Comparison of ENCODE assay signal across 7 cellular contexts in genomic region chr9:126730592-126730991, GRCh38.
DNase-seq lines count a peak whose midpoint lies in the region; ATAC-seq and TF ChIP-seq lines count a peak whose summit lies in the region.
"Not testable (repeated sequence)": the region's sequence is repeated elsewhere in the genome, so short reads cannot be mapped to it uniquely, and the experiment has no call there.

No MANE protein-coding gene starts in this region.

- H3K36me3 Mint-ChIP-seq in WTC11; activated CD4-positive, alpha-beta T cell treated with anti-CD3 and anti-CD28 coated beads, Interleukin-2, amount 10 ng/mL, durations not matched to agents 24 days and 14 days (ENCODE audit: low read depth); activated CD8-positive, alpha-beta memory T cell treated with anti-CD3 and anti-CD28 coated beads, Interleukin-2, amount 10 ng/mL, durations not matched to agents 7 days and 5 days; osteocyte (ENCODE audit: unreplicated experiment): not testable (repeated sequence)

- H3K9me3 ChIP-seq in esophagus muscularis mucosa: peaks cover 0 to 11% (median 7%) of the 10 kb centered on the region in 4 donors

- not testable (repeated sequence) for TF ChIP-seq EP300 in esophagus muscularis mucosa (IDR thresholded peaks at IDR 0.05)

- H3K4me3 ChIP-seq in esophagus muscularis mucosa: not testable (repeated sequence)

- H3K27me3 ChIP-seq in esophagus muscularis mucosa: not testable (repeated sequence)

- not testable (repeated sequence) for H3K27ac Mint-ChIP-seq in WTC11; activated CD4-positive, alpha-beta T cell treated with anti-CD3 and anti-CD28 coated beads, Interleukin-2, amount 10 ng/mL, durations not matched to agents 24 days and 14 days; activated CD8-positive, alpha-beta memory T cell treated with anti-CD3 and anti-CD28 coated beads, Interleukin-2, amount 10 ng/mL, durations not matched to agents 7 days and 5 days; osteocyte (ENCODE audit: unreplicated experiment)

- H3K4me3 Mint-ChIP-seq in WTC11; activated CD4-positive, alpha-beta T cell treated with anti-CD3 and anti-CD28 coated beads, Interleukin-2, amount 10 ng/mL, durations not matched to agents 24 days and 14 days; activated CD8-positive, alpha-beta memory T cell treated with anti-CD3 and anti-CD28 coated beads, Interleukin-2, amount 10 ng/mL, durations not matched to agents 7 days and 5 days; osteocyte (ENCODE audit: unreplicated experiment): not testable (repeated sequence)

- not testable (repeated sequence) for H3K27ac ChIP-seq in esophagus muscularis mucosa (replicated peaks in 1 of 4)

- peaks cover 32% of the 10 kb centered on the region for H3K27me3 Mint-ChIP-seq in WTC11 (ENCODE audit: low read depth)
- peaks cover 32% of the 10 kb centered on the region for H3K27me3 Mint-ChIP-seq in activated CD4-positive, alpha-beta T cell treated with anti-CD3 and anti-CD28 coated beads, Interleukin-2, amount 10 ng/mL, durations not matched to agents 24 days and 14 days
- peaks cover 27% of the 10 kb centered on the region for H3K27me3 Mint-ChIP-seq in activated CD8-positive, alpha-beta memory T cell treated with anti-CD3 and anti-CD28 coated beads, Interleukin-2, amount 10 ng/mL, durations not matched to agents 7 days and 5 days
- H3K27me3 Mint-ChIP-seq in osteocyte (ENCODE audit: unreplicated experiment): peaks cover 38% of the 10 kb centered on the region

- not testable (repeated sequence) for ATAC-seq in WTC11; activated CD8-positive, alpha-beta memory T cell treated with anti-CD3 and anti-CD28 coated beads, Interleukin-2, amount 10 ng/mL, durations not matched to agents 7 days and 5 days; left lobe of liver

- not testable (repeated sequence) for H3K4me1 Mint-ChIP-seq in WTC11; activated CD4-positive, alpha-beta T cell treated with anti-CD3 and anti-CD28 coated beads, Interleukin-2, amount 10 ng/mL, durations not matched to agents 24 days and 14 days; activated CD8-positive, alpha-beta memory T cell treated with anti-CD3 and anti-CD28 coated beads, Interleukin-2, amount 10 ng/mL, durations not matched to agents 7 days and 5 days; osteocyte (ENCODE audit: unreplicated experiment)

- TF ChIP-seq CTCF in WTC11 (IDR thresholded peaks at IDR 0.05); esophagus muscularis mucosa (IDR thresholded peaks at IDR 0.05); osteocyte (IDR thresholded peaks at IDR 0.05): not testable (repeated sequence)

- POLR2A ChIA-PET in WTC11 (lab: Charles Lee): not testable (repeated sequence)

- WGBS in esophagus muscularis mucosa: 90% methylated on average over 8 of the region's 8 CpGs

- DNase-seq in WTC11 (ENCODE audit: low spot score): not testable (repeated sequence)
- DNase-seq in activated CD4-positive, alpha-beta T cell treated with anti-CD3 and anti-CD28 coated beads, Interleukin-2, amount 10 ng/mL, durations not matched to agents 24 days and 14 days: peak; percentile 37
- DNase-seq in activated CD8-positive, alpha-beta memory T cell treated with anti-CD3 and anti-CD28 coated beads, Interleukin-2, amount 10 ng/mL, durations not matched to agents 7 days and 5 days: peak; percentile 35
- DNase-seq in esophagus muscularis mucosa (ENCODE audit: extremely low spot score) (peak; percentile 45), left lobe of liver (ENCODE audit: low spot score) (peak; percentile 23), mesenteric fat pad (ENCODE audit: low spot score) (peak; percentile 28), osteocyte (ENCODE audit: extremely low spot score, unreplicated experiment) (peak; percentile 54)

- H3K9me3 Mint-ChIP-seq in WTC11 (peaks cover 22% of the 10 kb centered on the region), osteocyte (ENCODE audit: unreplicated experiment) (peaks cover 15% of the 10 kb centered on the region)
- not testable (repeated sequence) for H3K9me3 Mint-ChIP-seq in activated CD4-positive, alpha-beta T cell treated with anti-CD3 and anti-CD28 coated beads, Interleukin-2, amount 10 ng/mL, durations not matched to agents 24 days and 14 days; activated CD8-positive, alpha-beta memory T cell treated with anti-CD3 and anti-CD28 coated beads, Interleukin-2, amount 10 ng/mL, durations not matched to agents 7 days and 5 days (ENCODE audit: low read depth)

- H3K36me3 ChIP-seq in esophagus muscularis mucosa: not testable (repeated sequence)

- not testable (repeated sequence) for TF ChIP-seq POLR2A in esophagus muscularis mucosa (IDR thresholded peaks at IDR 0.05; ENCODE audit: low read depth)

- intact Hi-C loops in activated CD4-positive, alpha-beta T cell treated with anti-CD3 and anti-CD28 coated beads, Interleukin-2, amount 10 ng/mL, durations not matched to agents 24 days and 14 days (cut with micrococcal nuclease); esophagus muscularis mucosa (cut with DNase I): not testable (repeated sequence)

- CTCF ChIA-PET in WTC11 (lab: Charles Lee): interaction anchor here (1.7 to 4.6 kb wide), 2 partner anchors 23 to 51 kb away, joined by 6 to 19 read pairs; no protein-coding TSS in a partner anchor
- CTCF ChIA-PET in activated CD8-positive, alpha-beta memory T cell treated with anti-CD3 and anti-CD28 coated beads, Interleukin-2, amount 10 ng/mL, durations not matched to agents 7 days and 5 days (lab: Charles Lee): interaction anchor here (2.1 to 4.6 kb wide), 3 partner anchors 10 to 25 kb away, joined by 5 to 39 read pairs (median 7); no protein-coding TSS in a partner anchor

- H3K4me1 ChIP-seq in esophagus muscularis mucosa: not testable (repeated sequence)

TF ChIP-seq in WTC11, 78 proteins besides CTCF, POLR2A, EP300 and RAD21:
- peak; percentile 71; the same call in 1 of the 2 replicates for TF ChIP-seq ZNF121 (CRISPR knock-in tag; IDR thresholded peaks at IDR 0.05)
